Comparison of ENCODE assay signal across 9 cellular contexts in genomic region chr6:39225946-39226437, GRCh38. TPM values are rescaled to one million over a fixed set of nuclear protein-coding genes. Genes with fewer than 3 reads are reported as not detected.
DNase-seq lines count a peak whose midpoint lies in the region; ATAC-seq and TF ChIP-seq lines count a peak whose summit lies in the region.
"Had no signal": no experiment of that assay in that cellular context is flagged by ENCODE, and none has a peak within 500 bp of the region (broad histone marks: within the 10 kb centered on the region; RNA-seq: fewer than 3 reads in every experiment).

No MANE protein-coding gene starts in this region.

- ATAC-seq in activated naive CD4-positive, alpha-beta T cell treated with anti-CD3 and anti-CD28 coated beads, Interleukin-2, amount 50 U/mL, for 72 hours: peak in 1 of 2 donors; percentile 60
- ATAC-seq in PC-3 (no peak), left ventricle myocardium superior (no peak)

- H3F3A ChIP-seq in PC-3 (ENCODE audit: low read length, unreplicated experiment): no peaks in the 10 kb centered on the region

- no peak overlapping the region for H3K9ac ChIP-seq in PC-3 (ENCODE audit: low read length)

- H3K27ac Mint-ChIP-seq in CD8-positive, alpha-beta memory T cell: peak overlapping the region; percentile 1 to 89 (median 68)
- H3K27ac Mint-ChIP-seq in activated naive CD4-positive, alpha-beta T cell treated with anti-CD3 and anti-CD28 coated beads, Interleukin-2, amount 50 U/mL, for 72 hours: peak overlapping the region; percentile 15 to 27

- no peak for TF ChIP-seq POLR2A in Peyer's patch (IDR thresholded peaks at IDR 0.05)
- no peak for TF ChIP-seq POLR2A in adrenal gland (IDR thresholded peaks at IDR 0.05)

- H3K4me1 ChIP-seq in CD8-positive, alpha-beta memory T cell (ENCODE audit: insufficient read depth, low read length): peaks cover 33% of the 10 kb centered on the region
- H3K4me1 ChIP-seq in Peyer's patch: peaks cover 0 to 72% (median 13%) of the 10 kb centered on the region in 4 donors
- H3K4me1 ChIP-seq in PC-3 (ENCODE audit: insufficient read depth, low read length): no peaks in the 10 kb centered on the region
- peaks cover 14 to 17% of the 10 kb centered on the region in 2 donors for H3K4me1 ChIP-seq in adrenal gland (replicated peaks in 1 of 2)

- CTCF ChIA-PET in CD8-positive, alpha-beta memory T cell (lab: Charles Lee): interaction anchor here (1.4 kb wide), 1 partner anchor 77 kb away, joined by 5 read pairs; no protein-coding TSS in a partner anchor
- CTCF ChIA-PET in PC-3 (lab: Charles Lee): no interaction called here

- H3K36me3 ChIP-seq in CD8-positive, alpha-beta memory T cell (ENCODE audit: insufficient read depth, low read length): no peaks in the 10 kb centered on the region
- peaks cover 0 to 21% (median 0%) of the 10 kb centered on the region in 3 donors for H3K36me3 ChIP-seq in Peyer's patch
- no peaks in the 10 kb centered on the region for H3K36me3 ChIP-seq in PC-3 (ENCODE audit: low read depth, low read length)
- no peaks in the 10 kb centered on the region for H3K36me3 ChIP-seq in adrenal gland (replicated peaks in 1 of 2)

- no peaks in the 10 kb centered on the region for H3K27me3 ChIP-seq in CD8-positive, alpha-beta memory T cell (ENCODE audit: insufficient read depth, low read length, poor library complexity, severe bottlenecking)
- no peaks in the 10 kb centered on the region for H3K27me3 ChIP-seq in Peyer's patch
- H3K27me3 ChIP-seq in PC-3 (ENCODE audit: low read length): peaks cover 48% of the 10 kb centered on the region
- peaks cover 9% of the 10 kb centered on the region for H3K27me3 ChIP-seq in adrenal gland

- TF ChIP-seq CTCF in Peyer's patch (IDR thresholded peaks at IDR 0.05): no peak
- TF ChIP-seq CTCF in PC-3 (conservative IDR thresholded peaks at IDR 0.05; ENCODE audit: low read depth, low read length): no peak
- TF ChIP-seq CTCF in adrenal gland (IDR thresholded peaks at IDR 0.05): no peak

- peaks cover 0 to 4% of the 10 kb centered on the region in 2 donors for H3K27me3 Mint-ChIP-seq in CD8-positive, alpha-beta memory T cell

- peak overlapping the region; percentile 4 for H3K4me3 ChIP-seq in CD8-positive, alpha-beta memory T cell (ENCODE audit: low read length)
- H3K4me3 ChIP-seq in Peyer's patch: peak overlapping the region in 2 of 4 donors; percentile 68 to 78
- no peak overlapping the region for H3K4me3 ChIP-seq in PC-3 (ENCODE audit: low read length)
- H3K4me3 ChIP-seq in adrenal gland: no peak overlapping the region

- POLR2A ChIA-PET in CD8-positive, alpha-beta memory T cell (lab: Charles Lee): no interaction called here
- POLR2A ChIA-PET in PC-3 (lab: Charles Lee; ENCODE audit: unreplicated experiment): no interaction called here

- peak overlapping the region; percentile 42 to 86 (median 72) for H3K4me3 Mint-ChIP-seq in CD8-positive, alpha-beta memory T cell

- 70 to 78% (median 73%) methylated on average over 6 of the region's 6 CpGs for WGBS in adrenal gland, 4 donors

- intact Hi-C loops in PC-3 (cut with micrococcal nuclease) (no loop called here), left ventricle myocardium superior (cut with micrococcal nuclease) (no loop called here), adrenal gland (cut with DNase I) (no loop called here)

- H3K9me2 ChIP-seq in PC-3 (replicated peaks; ENCODE audit: low read length): no peaks in the 10 kb centered on the region

- no peaks in the 10 kb centered on the region for H3K79me2 ChIP-seq in PC-3 (ENCODE audit: low read length)

- H4K20me1 ChIP-seq in PC-3 (ENCODE audit: low read length): no peaks in the 10 kb centered on the region

- H3K36me3 Mint-ChIP-seq in CD8-positive, alpha-beta memory T cell: no peaks in the 10 kb centered on the region
- peaks cover 32 to 36% of the 10 kb centered on the region in 2 donors for H3K36me3 Mint-ChIP-seq in activated naive CD4-positive, alpha-beta T cell treated with anti-CD3 and anti-CD28 coated beads, Interleukin-2, amount 50 U/mL, for 72 hours

- no peaks in the 10 kb centered on the region for H3K9me3 Mint-ChIP-seq in CD8-positive, alpha-beta memory T cell
- peaks cover 0 to 5% of the 10 kb centered on the region in 2 donors for H3K9me3 Mint-ChIP-seq in activated naive CD4-positive, alpha-beta T cell treated with anti-CD3 and anti-CD28 coated beads, Interleukin-2, amount 50 U/mL, for 72 hours

- DNase-seq in CD8-positive, alpha-beta memory T cell: peak in 4 of 5 donors; percentile 12 to 67 (median 26)
- DNase-seq in Peyer's patch (peak in 2 of 3 donors; percentile 42 to 86), NCI-H345 treated with DMSO at 0.1 percent for 48 hours (lab: John Stamatoyannopoulos, UW; ENCODE audit: unreplicated experiment) (no peak), PC-3 (no peak), left ventricle myocardium superior (no peak), adrenal gland (no peak)
- DNase-seq in activated naive CD4-positive, alpha-beta T cell treated with anti-CD3 and anti-CD28 coated beads, Interleukin-2, amount 50 U/mL, for 72 hours (ENCODE audit: low spot score in 2 of 2): peak in 1 of 2 donors; percentile 80
- peak; percentile 10 for DNase-seq in stimulated activated CD4-positive, alpha-beta T cell treated with anti-CD3 and anti-CD28 coated beads, Interleukin-12 subunit alpha, Interleukin-12 subunit beta, amount 100 ng/mL, for 4 hours
- DNase-seq: NCI-H2081 treated with DMSO at 0.1 percent for 48 hours had no signal

- no peaks in the 10 kb centered on the region for H3K9me3 ChIP-seq in CD8-positive, alpha-beta memory T cell (ENCODE audit: low read length)
- H3K9me3 ChIP-seq in Peyer's patch: no peaks in the 10 kb centered on the region
- no peaks in the 10 kb centered on the region for H3K9me3 ChIP-seq in PC-3 (ENCODE audit: low read length)
- no peaks in the 10 kb centered on the region for H3K9me3 ChIP-seq in adrenal gland (replicated peaks in 1 of 3)

- H3K27ac ChIP-seq in CD8-positive, alpha-beta memory T cell (ENCODE audit: low read depth, low read length): peak overlapping the region; percentile 62
- H3K27ac ChIP-seq in Peyer's patch (peak overlapping the region; percentile 25 to 94 (median 78)), PC-3 (ENCODE audit: low read length) (no peak overlapping the region), adrenal gland (no peak overlapping the region)

- H2AFZ ChIP-seq in PC-3 (ENCODE audit: low read length): no peak overlapping the region

- peaks cover 60 to 76% (median 70%) of the 10 kb centered on the region in 3 donors for H3K4me1 Mint-ChIP-seq in CD8-positive, alpha-beta memory T cell

- no peak overlapping the region for H3K4me2 ChIP-seq in PC-3 (ENCODE audit: low read length)

- BruUV-seq in PC-3 (replicated peaks; lab: Mats Ljungman, UMichigan): no TSS peak

RNA-seq across cellular contexts. Expression of gene KCNK5, which starts 3.3 kb away (rescaled TPM):
- 10 to 100 TPM; 27.6 to 28.4 TPM for total RNA-seq in CD8-positive, alpha-beta memory T cell
- polyA plus RNA-seq in CD8-positive, alpha-beta memory T cell: 0.97 TPM
- 100 to 1,000 TPM in 3 of 4 donors, 10 to 100 TPM in 1; 10.7 to 150 (median 115) TPM for total RNA-seq in Peyer's patch
- 10 to 100 TPM in 1 of 2 donors, 1 to 10 TPM in 1; 8.8 to 15.8 TPM for total RNA-seq in activated naive CD4-positive, alpha-beta T cell treated with anti-CD3 and anti-CD28 coated beads, Interleukin-2, amount 50 U/mL, for 72 hours
- 3.2 and 3.5 TPM in 2 replicates for total RNA-seq in PC-3 (2014; rRNA removed)
- total RNA-seq in left ventricle myocardium superior: 0.50 TPM
- total RNA-seq in adrenal gland: 10 to 100 TPM in 1 of 8 donors, 1 to 10 TPM in 3, under 1 TPM in 4; 0.48 to 57.1 (median 1.0) TPM
- polyA plus RNA-seq in adrenal gland: 1 to 10 TPM in 1 of 3 donors, under 1 TPM in 2; 0.26 to 1.2 (median 0.64) TPM

Comparison
In these comparisons a context has a peak if more than half of its experiments do, and no peak if none do; other contexts are left out.
1. DNase-seq: peak in CD8-positive, alpha-beta memory T cell (4 of 5), Peyer's patch (2 of 3) and stimulated activated CD4-positive, alpha-beta T cell treated with anti-CD3 and anti-CD28 coated beads, Interleukin-12 subunit alpha, Interleukin-12 subunit beta, amount 100 ng/mL, for 4 hours (single experiment); none in NCI-H345 treated with DMSO at 0.1 percent for 48 hours (single experiment), PC-3 (single experiment), left ventricle myocardium superior (single experiment) and adrenal gland (0 of 7).
2. H3K27ac ChIP-seq: peak in CD8-positive, alpha-beta memory T cell (single experiment) and Peyer's patch (4 of 4); none in PC-3 (single experiment) and adrenal gland (0 of 5).